18 cellular contexts compared by ENCODE assay signal in genomic region chr11:73229321-73230275, GRCh38. TPM values are rescaled to one million over a fixed set of nuclear protein-coding genes. Genes with fewer than 3 reads are reported as not detected.
A peak's percentile ranks its signal among the peaks of the same experiment; 100 is the strongest.
DNase-seq lines count a peak whose midpoint lies in the region; ATAC-seq and TF ChIP-seq lines count a peak whose summit lies in the region.
"Had no signal": no experiment of that assay in that cellular context is flagged by ENCODE, and none has a peak within 500 bp of the region (broad histone marks: within the 10 kb centered on the region; RNA-seq: fewer than 3 reads in every experiment).

No MANE protein-coding gene starts in this region.

- peaks cover 0 to 1% (median 0%) of the 10 kb centered on the region in 3 donors for H3K27me3 Mint-ChIP-seq in CD14-positive monocyte (ENCODE audit: low read depth in 3 of 3)
- H3K27me3 Mint-ChIP-seq in endothelial cell (ENCODE audit: unreplicated experiment) = peaks cover 8% of the 10 kb centered on the region

- H3K9me3 ChIP-seq in HEK293 (ENCODE audit: control insufficient read depth, insufficient read depth, low read depth, low read length) = no peaks in the 10 kb centered on the region
- H3K9me3 ChIP-seq: testis had no signal

- H3K36me3 Mint-ChIP-seq in CD14-positive monocyte (peaks cover 59 to 79% of the 10 kb centered on the region in 2 donors), endothelial cell (ENCODE audit: low read depth, unreplicated experiment) (no peaks in the 10 kb centered on the region)
- H3K36me3 Mint-ChIP-seq: activated naive CD4-positive, alpha-beta T cell treated with anti-CD3 and anti-CD28 coated beads, Interleukin-2, amount 10 ng/mL, durations not matched to agents 7 days and 5 days; brain; natural killer cell had no signal

- H3K27ac Mint-ChIP-seq in CD14-positive monocyte (peak overlapping the region in 4 of 7 donors; percentile 27 to 86 (median 55)), endothelial cell (ENCODE audit: unreplicated experiment) (peak overlapping the region; percentile 42)
- H3K27ac Mint-ChIP-seq: activated naive CD4-positive, alpha-beta T cell treated with anti-CD3 and anti-CD28 coated beads, Interleukin-2, amount 10 ng/mL, durations not matched to agents 7 days and 5 days; brain; natural killer cell had no signal

- DNase-seq in CD14-positive monocyte (ENCODE audit: low spot score) (no peak), endothelial cell (ENCODE audit: low spot score) (no peak), omental fat pad (ENCODE audit: low spot score) (no peak), activated gamma-delta T cell (lab: John Stamatoyannopoulos, UW) (no peak), activated gamma-delta T cell treated with Interleukin-2 at 50 U/mL for 16 hours (no peak), NCI-H526 (lab: John Stamatoyannopoulos, UW) (no peak), NCI-H2081 treated with DMSO at 0.1 percent for 48 hours (lab: John Stamatoyannopoulos, UW) (no peak)
- DNase-seq: activated naive CD4-positive, alpha-beta T cell treated with anti-CD3 and anti-CD28 coated beads, Interleukin-2, amount 10 ng/mL, durations not matched to agents 7 days and 5 days; hypothalamus; left cardiac atrium; natural killer cell; NCI-H1105 treated with DMSO at 0.1 percent for 48 hours; SW 1271; testis had no signal

- H3K9me3 Mint-ChIP-seq in CD14-positive monocyte (no peaks in the 10 kb centered on the region), endothelial cell (ENCODE audit: unreplicated experiment) (no peaks in the 10 kb centered on the region)
- H3K9me3 Mint-ChIP-seq: activated naive CD4-positive, alpha-beta T cell treated with anti-CD3 and anti-CD28 coated beads, Interleukin-2, amount 10 ng/mL, durations not matched to agents 7 days and 5 days; brain; natural killer cell had no signal

- no peak overlapping the region for H3K4me3 Mint-ChIP-seq in CD14-positive monocyte
- no peak overlapping the region for H3K4me3 Mint-ChIP-seq in endothelial cell (ENCODE audit: unreplicated experiment)
- H3K4me3 Mint-ChIP-seq: activated naive CD4-positive, alpha-beta T cell treated with anti-CD3 and anti-CD28 coated beads, Interleukin-2, amount 10 ng/mL, durations not matched to agents 7 days and 5 days; brain; natural killer cell had no signal

- H3K4me1 ChIP-seq in HEK293 (ENCODE audit: control insufficient read depth, insufficient read depth, low read length) = no peaks in the 10 kb centered on the region
- H3K4me1 ChIP-seq: testis had no signal

- H3K36me3 ChIP-seq in HEK293 (ENCODE audit: control insufficient read depth in 2 of 2, insufficient read depth in 1 of 2, low read length in 2 of 2) = no peaks in the 10 kb centered on the region

- H3K4me1 Mint-ChIP-seq in CD14-positive monocyte = peaks cover 20% of the 10 kb centered on the region
- H3K4me1 Mint-ChIP-seq in endothelial cell (ENCODE audit: unreplicated experiment) = peaks cover 12% of the 10 kb centered on the region

- no peak overlapping the region for H3K4me3 ChIP-seq in HEK293 (ENCODE audit: low read depth, low read length)
- H3K4me3 ChIP-seq: testis had no signal

- ATAC-seq in omental fat pad (ENCODE audit: low FRiP score) = peak; percentile 25
- ATAC-seq: natural killer cell had no signal

- intact Hi-C loops in CD14-positive monocyte (cut with micrococcal nuclease) = no loop called here

- no peak for TF ChIP-seq CTCF in CD14-positive monocyte (IDR thresholded peaks at IDR 0.05)
- no peak for TF ChIP-seq CTCF in HEK293 (tag by site-specific recombination; IDR thresholded peaks at IDR 0.05)
- no peak for TF ChIP-seq CTCF in endothelial cell (IDR thresholded peaks at IDR 0.05; ENCODE audit: unreplicated experiment)
- TF ChIP-seq CTCF in omental fat pad (IDR thresholded peaks at IDR 0.05) = no peak

- POLR2A ChIA-PET in HEK293 (lab: Yijun Ruan, JAX) = no interaction called here

- H3K27ac ChIP-seq in HEK293 (ENCODE audit: extremely low read depth, low read depth, low read length) = no peak overlapping the region
- H3K27ac ChIP-seq: HL-60, KMS-11, testis had no signal

- CTCF ChIA-PET in HEK293 (lab: Yijun Ruan, JAX) = interaction anchor here (0.6 kb wide), 1 partner anchor 10 kb away, joined by 4 read pairs; no protein-coding TSS in a partner anchor

TF ChIP-seq in HEK293, 187 proteins besides CTCF, POLR2A, EP300 and RAD21:
- TF ChIP-seq KLF1 (tag by site-specific recombination; IDR thresholded peaks at IDR 0.05) (0 out of 2 replicates have a peak, but pooled peaks have one; percentile 21), ZNF529 (tag by site-specific recombination; IDR thresholded peaks at IDR 0.05; ENCODE audit: insufficient replicate concordance) (no peak), ZNF571 (tag by site-specific recombination; IDR thresholded peaks at IDR 0.05) (no peak), ZNF544 (tag by site-specific recombination; IDR thresholded peaks at IDR 0.05) (no peak)
TF ChIP-seq in HEK293: peak in this region for 1.

RNA-seq across cellular contexts. Expression of gene P2RY2, which starts 11.5 kb away (rescaled TPM):
- polyA plus RNA-seq in CD14-positive monocyte = 10 to 100 TPM in 1 of 2 donors, 1 to 10 TPM in 1; 2.8 to 12.7 TPM
- total RNA-seq in endothelial cell (ENCODE audit: unreplicated experiment) = 0.10 TPM
- total RNA-seq in omental fat pad = 1 to 10 TPM in 1 of 4 donors, under 1 TPM in 3; 0.47 to 1.1 (median 0.64) TPM

RNA-seq across cellular contexts. Expression of gene P2RY6, which starts 42.5 kb away (rescaled TPM):
- polyA plus RNA-seq in CD14-positive monocyte = 1 to 10 TPM; 1.7 to 5.1 TPM
- total RNA-seq in endothelial cell (ENCODE audit: unreplicated experiment) (0.74 TPM), omental fat pad (1 to 10 TPM; 1.0 to 4.2 (median 2.4) TPM)
